Comparison of ENCODE assay signal across 2 cellular contexts in the genomic region with DNA sequence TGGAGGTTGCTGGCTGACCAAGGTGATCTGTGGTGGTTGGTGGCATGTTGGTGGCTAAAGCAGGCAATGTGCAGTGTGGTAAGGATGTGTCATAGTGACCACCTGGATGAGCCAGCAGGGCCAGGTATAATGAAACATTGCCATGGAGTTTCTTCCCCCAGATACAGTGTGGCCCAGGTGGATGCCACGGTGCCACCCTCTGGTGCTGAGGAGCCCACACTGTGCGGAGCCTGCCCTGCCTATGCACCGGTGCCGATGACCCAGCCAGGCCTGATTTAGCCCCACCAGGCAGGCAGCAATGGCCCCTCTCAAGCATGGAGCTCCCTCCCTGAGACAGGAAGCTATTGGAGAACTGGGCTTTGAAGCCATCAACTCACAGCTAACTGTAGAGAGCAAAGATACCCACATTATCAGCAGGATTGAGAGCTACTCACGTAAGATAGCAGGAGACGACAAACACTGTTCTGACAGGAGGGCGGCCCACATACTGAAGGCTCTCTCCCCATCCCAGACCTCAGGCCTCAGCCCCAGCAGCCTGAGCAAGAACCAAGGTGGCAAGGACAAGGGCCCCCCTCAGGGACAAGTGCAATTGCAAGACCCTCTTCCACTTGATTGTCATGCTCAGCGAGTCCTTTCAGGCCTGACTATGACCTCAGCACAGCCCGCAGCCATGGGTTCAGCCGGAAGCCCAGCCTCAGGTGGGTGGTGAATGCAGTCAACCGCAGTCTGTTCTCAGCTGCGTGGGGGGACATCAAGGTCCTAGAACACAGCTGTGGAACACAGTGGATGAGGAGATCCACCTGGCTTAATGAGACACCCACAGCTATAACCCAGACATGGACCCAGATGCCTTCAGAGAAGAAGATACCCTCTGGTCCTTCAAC.
TF ChIP-seq lines count a peak whose summit lies in the region.

No MANE protein-coding gene starts in this region.

TF ChIP-seq in GM12891, 5 proteins besides CTCF, POLR2A, EP300 and RAD21 (continued from another document):
- TF ChIP-seq SPI1 (IDR thresholded peaks at IDR 0.05; ENCODE audit: low read depth, low read length) (no peak), POU2F2 (IDR thresholded peaks at IDR 0.05; ENCODE audit: low read depth, low read length) (peak; percentile 91)
TF ChIP-seq in GM12891: peak in this region for 3.

TF ChIP-seq in H1, 55 proteins besides CTCF, POLR2A, EP300 and RAD21 (continued from another document):
- TF ChIP-seq SIRT6 (IDR thresholded peaks at IDR 0.05; ENCODE audit: low read length) (no peak), GABPA (IDR thresholded peaks at IDR 0.05; ENCODE audit: borderline replicate concordance, insufficient read depth, low read length) (no peak), EZH2 (IDR thresholded peaks at IDR 0.05; ENCODE audit: low read depth, low read length, severe bottlenecking) (no peak), CBX8 (IDR thresholded peaks at IDR 0.05; ENCODE audit: borderline replicate concordance, low read depth, low read length) (no peak), NRF1 (IDR thresholded peaks at IDR 0.05; ENCODE audit: low read depth, low read length) (no peak), KDM1A (IDR thresholded peaks at IDR 0.05; ENCODE audit: borderline replicate concordance, low read length) (no peak), SP1 (IDR thresholded peaks at IDR 0.05; ENCODE audit: low read depth, low read length) (no peak)
- TF ChIP-seq, protein P1, sequence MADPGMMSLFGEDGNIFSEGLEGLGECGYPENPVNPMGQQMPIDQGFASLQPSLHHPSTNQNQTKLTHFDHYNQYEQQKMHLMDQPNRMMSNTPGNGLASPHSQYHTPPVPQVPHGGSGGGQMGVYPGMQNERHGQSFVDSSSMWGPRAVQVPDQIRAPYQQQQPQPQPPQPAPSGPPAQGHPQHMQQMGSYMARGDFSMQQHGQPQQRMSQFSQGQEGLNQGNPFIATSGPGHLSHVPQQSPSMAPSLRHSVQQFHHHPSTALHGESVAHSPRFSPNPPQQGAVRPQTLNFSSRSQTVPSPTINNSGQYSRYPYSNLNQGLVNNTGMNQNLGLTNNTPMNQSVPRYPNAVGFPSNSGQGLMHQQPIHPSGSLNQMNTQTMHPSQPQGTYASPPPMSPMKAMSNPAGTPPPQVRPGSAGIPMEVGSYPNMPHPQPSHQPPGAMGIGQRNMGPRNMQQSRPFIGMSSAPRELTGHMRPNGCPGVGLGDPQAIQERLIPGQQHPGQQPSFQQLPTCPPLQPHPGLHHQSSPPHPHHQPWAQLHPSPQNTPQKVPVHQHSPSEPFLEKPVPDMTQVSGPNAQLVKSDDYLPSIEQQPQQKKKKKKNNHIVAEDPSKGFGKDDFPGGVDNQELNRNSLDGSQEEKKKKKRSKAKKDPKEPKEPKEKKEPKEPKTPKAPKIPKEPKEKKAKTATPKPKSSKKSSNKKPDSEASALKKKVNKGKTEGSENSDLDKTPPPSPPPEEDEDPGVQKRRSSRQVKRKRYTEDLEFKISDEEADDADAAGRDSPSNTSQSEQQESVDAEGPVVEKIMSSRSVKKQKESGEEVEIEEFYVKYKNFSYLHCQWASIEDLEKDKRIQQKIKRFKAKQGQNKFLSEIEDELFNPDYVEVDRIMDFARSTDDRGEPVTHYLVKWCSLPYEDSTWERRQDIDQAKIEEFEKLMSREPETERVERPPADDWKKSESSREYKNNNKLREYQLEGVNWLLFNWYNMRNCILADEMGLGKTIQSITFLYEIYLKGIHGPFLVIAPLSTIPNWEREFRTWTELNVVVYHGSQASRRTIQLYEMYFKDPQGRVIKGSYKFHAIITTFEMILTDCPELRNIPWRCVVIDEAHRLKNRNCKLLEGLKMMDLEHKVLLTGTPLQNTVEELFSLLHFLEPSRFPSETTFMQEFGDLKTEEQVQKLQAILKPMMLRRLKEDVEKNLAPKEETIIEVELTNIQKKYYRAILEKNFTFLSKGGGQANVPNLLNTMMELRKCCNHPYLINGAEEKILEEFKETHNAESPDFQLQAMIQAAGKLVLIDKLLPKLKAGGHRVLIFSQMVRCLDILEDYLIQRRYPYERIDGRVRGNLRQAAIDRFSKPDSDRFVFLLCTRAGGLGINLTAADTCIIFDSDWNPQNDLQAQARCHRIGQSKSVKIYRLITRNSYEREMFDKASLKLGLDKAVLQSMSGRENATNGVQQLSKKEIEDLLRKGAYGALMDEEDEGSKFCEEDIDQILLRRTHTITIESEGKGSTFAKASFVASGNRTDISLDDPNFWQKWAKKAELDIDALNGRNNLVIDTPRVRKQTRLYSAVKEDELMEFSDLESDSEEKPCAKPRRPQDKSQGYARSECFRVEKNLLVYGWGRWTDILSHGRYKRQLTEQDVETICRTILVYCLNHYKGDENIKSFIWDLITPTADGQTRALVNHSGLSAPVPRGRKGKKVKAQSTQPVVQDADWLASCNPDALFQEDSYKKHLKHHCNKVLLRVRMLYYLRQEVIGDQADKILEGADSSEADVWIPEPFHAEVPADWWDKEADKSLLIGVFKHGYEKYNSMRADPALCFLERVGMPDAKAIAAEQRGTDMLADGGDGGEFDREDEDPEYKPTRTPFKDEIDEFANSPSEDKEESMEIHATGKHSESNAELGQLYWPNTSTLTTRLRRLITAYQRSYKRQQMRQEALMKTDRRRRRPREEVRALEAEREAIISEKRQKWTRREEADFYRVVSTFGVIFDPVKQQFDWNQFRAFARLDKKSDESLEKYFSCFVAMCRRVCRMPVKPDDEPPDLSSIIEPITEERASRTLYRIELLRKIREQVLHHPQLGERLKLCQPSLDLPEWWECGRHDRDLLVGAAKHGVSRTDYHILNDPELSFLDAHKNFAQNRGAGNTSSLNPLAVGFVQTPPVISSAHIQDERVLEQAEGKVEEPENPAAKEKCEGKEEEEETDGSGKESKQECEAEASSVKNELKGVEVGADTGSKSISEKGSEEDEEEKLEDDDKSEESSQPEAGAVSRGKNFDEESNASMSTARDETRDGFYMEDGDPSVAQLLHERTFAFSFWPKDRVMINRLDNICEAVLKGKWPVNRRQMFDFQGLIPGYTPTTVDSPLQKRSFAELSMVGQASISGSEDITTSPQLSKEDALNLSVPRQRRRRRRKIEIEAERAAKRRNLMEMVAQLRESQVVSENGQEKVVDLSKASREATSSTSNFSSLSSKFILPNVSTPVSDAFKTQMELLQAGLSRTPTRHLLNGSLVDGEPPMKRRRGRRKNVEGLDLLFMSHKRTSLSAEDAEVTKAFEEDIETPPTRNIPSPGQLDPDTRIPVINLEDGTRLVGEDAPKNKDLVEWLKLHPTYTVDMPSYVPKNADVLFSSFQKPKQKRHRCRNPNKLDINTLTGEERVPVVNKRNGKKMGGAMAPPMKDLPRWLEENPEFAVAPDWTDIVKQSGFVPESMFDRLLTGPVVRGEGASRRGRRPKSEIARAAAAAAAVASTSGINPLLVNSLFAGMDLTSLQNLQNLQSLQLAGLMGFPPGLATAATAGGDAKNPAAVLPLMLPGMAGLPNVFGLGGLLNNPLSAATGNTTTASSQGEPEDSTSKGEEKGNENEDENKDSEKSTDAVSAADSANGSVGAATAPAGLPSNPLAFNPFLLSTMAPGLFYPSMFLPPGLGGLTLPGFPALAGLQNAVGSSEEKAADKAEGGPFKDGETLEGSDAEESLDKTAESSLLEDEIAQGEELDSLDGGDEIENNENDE (IDR thresholded peaks at IDR 0.05; ENCODE audit: insufficient replicate concordance, low read length) = no peak
